Comparison of ENCODE assay signal across 8 cellular contexts in genomic region chr19:32345261-32346207, GRCh38.
DNase-seq lines count a peak whose midpoint lies in the region; ATAC-seq and TF ChIP-seq lines count a peak whose summit lies in the region.

Gene ZNF507, plus strand, starts transcription at chr19:32345610. Its CDS starts 7,221 bp downstream, at chr19:32352831.

- H3K36me3 ChIP-seq in KOPT-K1 (ENCODE audit: insufficient read depth, low read length), result peaks cover 34% of the 10 kb centered on the region

- H3K27ac Mint-ChIP-seq in nephron progenitor cell, result peak within 1 kb of the TSS; percentile 96
- peak within 1 kb of the TSS; percentile 98 for H3K27ac Mint-ChIP-seq in stimulated activated naive CD8-positive, alpha-beta T cell treated with anti-CD3 and anti-CD28 coated beads, Interleukin-15, Interleukin-2, amounts not matched to agents 100 ng/mL and 50 ng/mL, for 24 hours

- ATAC-seq in GM21825 (IDR thresholded peaks at IDR 0.05; ENCODE audit: unreplicated experiment), result peak; percentile 82

- no peaks in the 10 kb centered on the region for H3K27me3 Mint-ChIP-seq in nephron progenitor cell (ENCODE audit: low read depth, poor library complexity)
- H3K27me3 Mint-ChIP-seq in stimulated activated naive CD8-positive, alpha-beta T cell treated with anti-CD3 and anti-CD28 coated beads, Interleukin-15, Interleukin-2, amounts not matched to agents 100 ng/mL and 50 ng/mL, for 24 hours, result no peaks in the 10 kb centered on the region

- no peak for TF ChIP-seq CTCF in nephron progenitor cell (IDR thresholded peaks at IDR 0.05)

- peak within 1 kb of the TSS; percentile 99 for H3K4me3 Mint-ChIP-seq in nephron progenitor cell
- peak within 1 kb of the TSS; percentile 99 for H3K4me3 Mint-ChIP-seq in stimulated activated naive CD8-positive, alpha-beta T cell treated with anti-CD3 and anti-CD28 coated beads, Interleukin-15, Interleukin-2, amounts not matched to agents 100 ng/mL and 50 ng/mL, for 24 hours

- H3K9me3 Mint-ChIP-seq in nephron progenitor cell, result peaks cover 5% of the 10 kb centered on the region
- H3K9me3 Mint-ChIP-seq in stimulated activated naive CD8-positive, alpha-beta T cell treated with anti-CD3 and anti-CD28 coated beads, Interleukin-15, Interleukin-2, amounts not matched to agents 100 ng/mL and 50 ng/mL, for 24 hours, result no peaks in the 10 kb centered on the region

- H3K27ac ChIP-seq in KOPT-K1 (ENCODE audit: low read depth, low read length, poor library complexity, severe bottlenecking), result peak within 1 kb of the TSS; percentile 74

- H3K4me1 Mint-ChIP-seq in nephron progenitor cell, result peaks cover 33% of the 10 kb centered on the region
- H3K4me1 Mint-ChIP-seq in stimulated activated naive CD8-positive, alpha-beta T cell treated with anti-CD3 and anti-CD28 coated beads, Interleukin-15, Interleukin-2, amounts not matched to agents 100 ng/mL and 50 ng/mL, for 24 hours (ENCODE audit: low read depth), result peaks cover 45% of the 10 kb centered on the region

- H3K36me3 Mint-ChIP-seq in nephron progenitor cell (ENCODE audit: low read depth), result peaks cover 22% of the 10 kb centered on the region
- H3K36me3 Mint-ChIP-seq in stimulated activated naive CD8-positive, alpha-beta T cell treated with anti-CD3 and anti-CD28 coated beads, Interleukin-15, Interleukin-2, amounts not matched to agents 100 ng/mL and 50 ng/mL, for 24 hours (ENCODE audit: low read depth), result peaks cover 33% of the 10 kb centered on the region

- DNase-seq in EL (peak; percentile 77), RPMI8226 (peak; percentile 83), fibroblast of the conjunctiva (ENCODE audit: low read depth) (peak; percentile 34), nephron progenitor cell (peak; percentile 89)
- peak; percentile 81 for DNase-seq in activated T-helper 9 cell treated with anti-CD3 and anti-CD28 coated beads, Interleukin-2, amount 50 U/mL, for 16 hours (ENCODE audit: low read depth)

- H3K9me3 ChIP-seq in KOPT-K1 (ENCODE audit: insufficient read depth, low read length, poor library complexity, severe bottlenecking), result no peaks in the 10 kb centered on the region

Comparison
In these comparisons a context has a peak if more than half of its experiments do, and no peak if none do; other contexts are left out.
1. Peak in every context shown above with its lines: DNase-seq, ATAC-seq and H3K27ac ChIP-seq.
2. DNase-seq: peak in every context shown above with its lines; median percentile 89 in nephron progenitor cell; 83 in RPMI8226; 81 in activated T-helper 9 cell treated with anti-CD3 and anti-CD28 coated beads, Interleukin-2, amount 50 U/mL, for 16 hours; 77 in EL; 34 in fibroblast of the conjunctiva.